8 cellular contexts compared by ENCODE assay signal in the genomic region with DNA sequence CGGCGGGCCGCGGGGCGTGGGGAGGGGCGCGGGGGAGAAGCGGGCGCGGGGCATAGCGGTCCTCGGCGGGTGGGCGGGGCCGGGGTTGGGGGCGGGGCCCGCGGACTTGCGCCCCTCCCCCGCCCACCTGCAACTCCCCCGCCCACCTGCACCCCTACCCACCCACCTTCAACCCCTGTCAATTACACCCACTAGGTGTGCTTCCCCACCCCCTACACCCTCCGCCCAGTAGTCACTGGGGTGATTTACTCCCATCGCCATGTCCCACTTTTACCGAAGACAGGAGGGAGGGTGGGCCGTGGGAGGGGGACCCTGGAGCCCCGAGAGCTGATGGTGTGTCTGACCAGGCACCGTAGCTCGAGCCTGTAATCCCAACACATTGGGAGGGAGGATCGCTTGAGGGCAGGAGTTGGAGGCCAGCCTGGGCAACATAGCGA. TPM values are rescaled to one million over a fixed set of nuclear protein-coding genes. Genes with fewer than 3 reads are reported as not detected.
DNase-seq lines count a peak whose midpoint lies in the region; ATAC-seq and TF ChIP-seq lines count a peak whose summit lies in the region.

No MANE protein-coding gene starts in this region.

- peaks cover 44% of the 10 kb centered on the region for H3F3A ChIP-seq in DOHH2 (ENCODE audit: control insufficient read depth, insufficient read depth)

- in situ Hi-C loops in brain microvascular endothelial cell (cut with HindIII; ENCODE audit: low pct_ligation_motif_present, low sequenced_read_pairs) = no loop called here

- DNase-seq in brain microvascular endothelial cell (no peak), left lung (peak in 1 of 2 donors; percentile 51), thyroid gland (no peak), COLO829 (ENCODE audit: low spot score) (no peak), NCI-H1417 treated with DMSO at 0.1 percent for 48 hours (lab: John Stamatoyannopoulos, UW) (no peak)
- DNase-seq in effector CD8-positive, alpha-beta T cell (lab: John Stamatoyannopoulos, UW) = no peak

- 12 to 18% methylated on average over 8 of the region's 30 CpGs for WGBS in thyroid gland, 2 donors

- peaks cover 41% of the 10 kb centered on the region for H3K79me2 ChIP-seq in DOHH2 (ENCODE audit: control insufficient read depth, low read length)

- no peaks in the 10 kb centered on the region for H3K9me3 ChIP-seq in DOHH2 (ENCODE audit: control insufficient read depth, insufficient read depth, low read length)
- H3K9me3 ChIP-seq in HUES48 (ENCODE audit: control insufficient read depth, insufficient read depth, low read length) = no peaks in the 10 kb centered on the region
- no peaks in the 10 kb centered on the region for H3K9me3 ChIP-seq in left lung
- no peaks in the 10 kb centered on the region for H3K9me3 ChIP-seq in thyroid gland

- H3K9ac ChIP-seq in HUES48 (ENCODE audit: low read depth, low read length) = peak overlapping the region; percentile 47; the same call in 1 of the 2 replicates

- no peaks in the 10 kb centered on the region for H4K20me1 ChIP-seq in DOHH2 (ENCODE audit: control insufficient read depth, insufficient read depth, low read depth, low read length)

- intact Hi-C loops in left lung (cut with DNase I) (no loop called here), thyroid gland (cut with DNase I) (no loop called here)

- no peak for TF ChIP-seq POLR2A in thyroid gland (IDR thresholded peaks at IDR 0.05)

- peak overlapping the region; percentile 94 for H3K4me2 ChIP-seq in DOHH2 (ENCODE audit: low read length)

- H3K36me3 ChIP-seq in DOHH2 (ENCODE audit: control insufficient read depth, low read length) = peaks cover 15% of the 10 kb centered on the region
- H3K36me3 ChIP-seq in HUES48 (ENCODE audit: control insufficient read depth, insufficient read depth, low read length) = peaks cover 6% of the 10 kb centered on the region
- H3K36me3 ChIP-seq in brain microvascular endothelial cell (replicated peaks) = peaks cover 3% of the 10 kb centered on the region
- peaks cover 0 to 12% of the 10 kb centered on the region in 2 donors for H3K36me3 ChIP-seq in left lung
- H3K36me3 ChIP-seq in thyroid gland = peaks cover 0 to 5% of the 10 kb centered on the region in 2 donors

- peak; percentile 15 for ATAC-seq in left lung

- H3K27me3 ChIP-seq in DOHH2 (ENCODE audit: control insufficient read depth, low read length) (no peaks in the 10 kb centered on the region), HUES48 (ENCODE audit: control insufficient read depth, insufficient read depth, low read length) (no peaks in the 10 kb centered on the region), brain microvascular endothelial cell (replicated peaks) (no peaks in the 10 kb centered on the region), left lung (no peaks in the 10 kb centered on the region), thyroid gland (no peaks in the 10 kb centered on the region)

- H3K9me2 ChIP-seq in DOHH2 (replicated peaks; ENCODE audit: control insufficient read depth, low read length) = no peaks in the 10 kb centered on the region

- peak overlapping the region; percentile 64 for H3K27ac ChIP-seq in DOHH2 (ENCODE audit: low read depth, low read length)
- peak overlapping the region; percentile 90 for H3K27ac ChIP-seq in HUES48 (ENCODE audit: low read depth, low read length)
- H3K27ac ChIP-seq in brain microvascular endothelial cell = peak overlapping the region; percentile 80
- H3K27ac ChIP-seq in left lung = peak overlapping the region; percentile 93 to 98
- H3K27ac ChIP-seq in thyroid gland = peak overlapping the region; percentile 80 to 97 (median 93)

- H3K4me1 ChIP-seq in DOHH2 (ENCODE audit: control insufficient read depth, low read length) = peaks cover 64% of the 10 kb centered on the region
- H3K4me1 ChIP-seq in HUES48 (ENCODE audit: control insufficient read depth, insufficient read depth, low read length) = 0 out of 2 replicates have a peak, but pooled peaks cover 5% of the 10 kb centered on the region
- H3K4me1 ChIP-seq in left lung = peaks cover 0 to 42% of the 10 kb centered on the region in 2 donors
- H3K4me1 ChIP-seq in thyroid gland = peaks cover 4 to 12% of the 10 kb centered on the region in 2 donors

- TF ChIP-seq CTCF in DOHH2 (IDR thresholded peaks at IDR 0.05; ENCODE audit: low read depth, low read length, poor library complexity, severe bottlenecking) (no peak), brain microvascular endothelial cell (IDR thresholded peaks at IDR 0.05; ENCODE audit: low read depth, low read length, missing control alignments) (no peak), left lung (IDR thresholded peaks at IDR 0.05) (no peak), thyroid gland (IDR thresholded peaks at IDR 0.05) (no peak)

- H3K4me3 ChIP-seq in DOHH2 (ENCODE audit: low read length) = peak overlapping the region; percentile 82
- peak overlapping the region; percentile 79 for H3K4me3 ChIP-seq in HUES48 (ENCODE audit: low read depth, low read length)
- H3K4me3 ChIP-seq in brain microvascular endothelial cell (ENCODE audit: low read depth, low read length) = peak overlapping the region; percentile 67
- peak overlapping the region; percentile 55 to 70 for H3K4me3 ChIP-seq in left lung
- H3K4me3 ChIP-seq in thyroid gland (replicated peaks in 1 of 3) = peak overlapping the region in 2 of 3 donors; percentile 46 to 75

RNA-seq across cellular contexts. Expression of gene KCTD7, which starts 0.6 kb away (rescaled TPM):
- total RNA-seq in left lung (10 to 100 TPM; 10.4 to 12.4 TPM), thyroid gland (10 to 100 TPM; 17.4 to 19.3 (median 18.1) TPM)
